8 cellular contexts compared by ENCODE assay signal in genomic region chr9:36399980-36400331, GRCh38. TPM values are rescaled to one million over a fixed set of nuclear protein-coding genes. Genes with fewer than 3 reads are reported as not detected.
A peak's percentile ranks its signal among the peaks of the same experiment; 100 is the strongest.
DNase-seq lines count a peak whose midpoint lies in the region; ATAC-seq, FAIRE-seq and TF ChIP-seq lines count a peak whose summit lies in the region.

Gene RNF38, minus strand, starts transcription at chr9:36400269. Its CDS starts 161 bp downstream, at chr9:36400108.

- no peak for TF ChIP-seq CTCF in AG04450 (IDR thresholded peaks at IDR 0.05; ENCODE audit: low read depth, low read length)
- no peak for TF ChIP-seq CTCF in bronchial epithelial cell (IDR thresholded peaks at IDR 0.05; ENCODE audit: insufficient read depth, low read length, severe bottlenecking)
- TF ChIP-seq CTCF in HepG2 (CRISPR knock-in tag; IDR thresholded peaks at IDR 0.05), result no peak
- TF ChIP-seq CTCF in testis (IDR thresholded peaks at IDR 0.05), result no peak

- POLR2A ChIA-PET in AG04450 (lab: Yijun Ruan, JAX), result interaction anchor here (1.5 to 1.9 kb wide), 2 partner anchors 88 to 141 kb away, joined by 3 to 7 read pairs; no protein-coding TSS in a partner anchor
- POLR2A ChIA-PET in HepG2 (lab: Yijun Ruan, JAX), result interaction anchor here (2.0 to 2.4 kb wide), 3 partner anchors 20 to 142 kb away, joined by 5 to 11 read pairs (median 10); partner anchors contain the start of gene GNE

- TF ChIP-seq POLR2A in HepG2 (IDR thresholded peaks at IDR 0.05; ENCODE audit: insufficient read depth in 1 of 2, low read depth in 2 of 2, low read length in 2 of 2) (no peak), testis (IDR thresholded peaks at IDR 0.05) (no peak)

- no peak for TF ChIP-seq RAD21 in HepG2 (CRISPR knock-in tag; IDR thresholded peaks at IDR 0.05)

- ATAC-seq in HepG2, result no peak
- ATAC-seq in GM21390 (IDR thresholded peaks at IDR 0.05; ENCODE audit: unreplicated experiment), result no peak

- H3K79me2 ChIP-seq in HepG2 (ENCODE audit: insufficient read depth, low read length), result peaks cover 53% of the 10 kb centered on the region

- H3K36me3 ChIP-seq in KOPT-K1 (ENCODE audit: insufficient read depth, low read length), result no peaks in the 10 kb centered on the region
- H3K36me3 ChIP-seq in bronchial epithelial cell (ENCODE audit: control insufficient read depth, insufficient read depth, low read length), result no peaks in the 10 kb centered on the region
- H3K36me3 ChIP-seq in HepG2 (replicated peaks in 1 of 2; ENCODE audit: control insufficient read depth in 1 of 2, insufficient read depth in 2 of 2, low read length in 2 of 2), result peaks cover 0 to 6% of the 10 kb centered on the region in 2 experiments; a peak in 1 of 5 replicates
- H3K36me3 ChIP-seq in testis (ENCODE audit: low read depth, missing control alignments), result no peaks in the 10 kb centered on the region

- H3K27ac ChIP-seq in AG04450 (ENCODE audit: low read depth, low read length), result peak within 1 kb of the TSS; percentile 75
- peak within 1 kb of the TSS; percentile 87 for H3K27ac ChIP-seq in KOPT-K1 (ENCODE audit: low read depth, low read length, poor library complexity, severe bottlenecking)
- H3K27ac ChIP-seq in HepG2 (ENCODE audit: extremely low read length, insufficient read depth, low read length), result peak within 1 kb of the TSS; percentile 84
- H3K27ac ChIP-seq in testis, result peak within 1 kb of the TSS; percentile 96 to 97

- no peaks in the 10 kb centered on the region for H3K27me3 ChIP-seq in AG04450 (ENCODE audit: control insufficient read depth, insufficient read depth, low read length)
- no peaks in the 10 kb centered on the region for H3K27me3 ChIP-seq in bronchial epithelial cell (ENCODE audit: control insufficient read depth, insufficient read depth, low read length)
- H3K27me3 ChIP-seq in HepG2 (ENCODE audit: control insufficient read depth in 1 of 2, insufficient read depth in 2 of 2, low read length in 2 of 2), result no peaks in the 10 kb centered on the region; a peak in 1 of 5 replicates
- no peaks in the 10 kb centered on the region for H3K27me3 ChIP-seq in testis

- FAIRE-seq in bronchial epithelial cell (lab: Jason Lieb, UNC), result no peak
- FAIRE-seq in HepG2 (lab: Jason Lieb, UNC), result peak; percentile 66

- intact Hi-C loops in HepG2 (cut with micrococcal nuclease; ENCODE audit: unreplicated experiment), result loop anchor here (10.0 kb wide), 1 partner anchor 85 kb away; no protein-coding TSS in a partner anchor
- intact Hi-C loops in testis (cut with DNase I; ENCODE audit: low total_unique reads), result no loop called here

- H3K9me3 ChIP-seq in AG04450 (ENCODE audit: control insufficient read depth, insufficient read depth, low read length), result no peaks in the 10 kb centered on the region
- H3K9me3 ChIP-seq in KOPT-K1 (ENCODE audit: insufficient read depth, low read length, poor library complexity, severe bottlenecking), result no peaks in the 10 kb centered on the region
- no peaks in the 10 kb centered on the region for H3K9me3 ChIP-seq in HepG2 (ENCODE audit: low read length)
- no peaks in the 10 kb centered on the region for H3K9me3 ChIP-seq in testis

- H3K4me3 ChIP-seq in AG04450 (ENCODE audit: low read depth, low read length) (peak within 1 kb of the TSS; percentile 79), bronchial epithelial cell (ENCODE audit: low read depth, low read length) (peak within 1 kb of the TSS; percentile 71), HepG2 (replicated peaks in 1 of 3; ENCODE audit: insufficient read depth in 1 of 3, low read depth in 2 of 3, low read length in 3 of 3) (peak within 1 kb of the TSS; percentile 77 to 100 (median 85)), testis (peak within 1 kb of the TSS; percentile 88 to 90)

- CTCF ChIA-PET in AG04450 (lab: Charles Lee) (interaction anchor here (1.0 kb wide), 1 partner anchor 51 kb away, joined by 5 read pairs; no protein-coding TSS in a partner anchor), HepG2 (lab: Yijun Ruan, JAX; ENCODE audit: low intra/inter-chr PET ratio, low total read pairs) (no interaction called here)

- H3K9ac ChIP-seq in HepG2 (ENCODE audit: insufficient read depth, low read depth, low read length), result peak within 1 kb of the TSS; percentile 76

- peaks cover 28% of the 10 kb centered on the region for H3K4me1 ChIP-seq in HepG2 (ENCODE audit: insufficient read depth, low read length)
- peaks cover 6% of the 10 kb centered on the region for H3K4me1 ChIP-seq in testis

- in situ Hi-C loops in HepG2 (cut with HindIII; ENCODE audit: extremely low pct_ligation_motif_present, low pct_unique_long_range_greater_than_20kb), result no loop called here

- BruUV-seq in HepG2 (replicated peaks; lab: Mats Ljungman, UMichigan), result TSS peak; percentile 72

- H2AFZ ChIP-seq in HepG2 (ENCODE audit: low read length), result peak within 1 kb of the TSS; percentile 35

- TF ChIP-seq EP300 in HepG2 (IDR thresholded peaks at IDR 0.05; ENCODE audit: low read depth in 2 of 2, low read length in 2 of 2) (no peak), HepG2 (CRISPR knock-in tag; IDR thresholded peaks at IDR 0.05; ENCODE audit: borderline replicate concordance) (no peak)

- DNase-seq in AG04450 (ENCODE audit: low read depth, low spot score) (no peak), bronchial epithelial cell (ENCODE audit: low read depth) (no peak), HepG2 (ENCODE audit: low spot score) (no peak), testis (no peak), SHP77 treated with DMSO at 0.1 percent for 48 hours (lab: John Stamatoyannopoulos, UW) (no peak), cerebellar cortex (ENCODE audit: low spot score) (no peak)

- 0 out of 2 replicates have a peak, but pooled peaks cover 8% of the 10 kb centered on the region for H4K20me1 ChIP-seq in HepG2 (ENCODE audit: insufficient read depth, low read length)

- H3K4me2 ChIP-seq in HepG2 (ENCODE audit: low read depth, low read length), result peak within 1 kb of the TSS; percentile 71

- WGBS in HepG2 (ENCODE audit: low lambda C conversion rate), result 1% methylated on average over 12 of the region's 12 CpGs
- 0% methylated on average over 12 of the region's 12 CpGs for WGBS in testis, 2 donors

TF ChIP-seq in HepG2, 621 proteins besides CTCF, POLR2A, EP300 and RAD21 (continues in another document):
- TF ChIP-seq ZSCAN5A (CRISPR knock-in tag; IDR thresholded peaks at IDR 0.05; ENCODE audit: borderline replicate concordance) (0 out of 2 replicates have a peak, but pooled peaks have one; percentile 56), REXO4 (CRISPR knock-in tag; IDR thresholded peaks at IDR 0.05; ENCODE audit: borderline replicate concordance) (no peak), ATF7 (IDR thresholded peaks at IDR 0.05) (peak; percentile 47; the same call in 1 of the 2 replicates), ATF7 (CRISPR knock-in tag; IDR thresholded peaks at IDR 0.05) (no peak; the same call in 1 of the 2 replicates), ATF1 (CRISPR knock-in tag; IDR thresholded peaks at IDR 0.05) (peak; percentile 86), FOXA1 (IDR thresholded peaks at IDR 0.05) (no peak), FOXA1 (CRISPR knock-in tag; IDR thresholded peaks at IDR 0.05) (no peak), ZBTB7B (CRISPR knock-in tag; IDR thresholded peaks at IDR 0.05) (no peak), MIER2 (CRISPR knock-in tag; IDR thresholded peaks at IDR 0.05) (0 out of 2 replicates have a peak, but pooled peaks have one; percentile 12), KLF11 (CRISPR knock-in tag; IDR thresholded peaks at IDR 0.05) (peak; percentile 71; the same call in 1 of the 2 replicates), ELF1 (CRISPR knock-in tag; IDR thresholded peaks at IDR 0.05) (peak; percentile 82)

RNA-seq across cellular contexts. Expression of gene RNF38, which starts in this region (rescaled TPM):
- 18.0 and 18.3 TPM in 2 replicates for polyA plus RNA-seq in AG04450 (2011; rRNA removed)
- 44.4 and 52.4 TPM in 2 replicates for polyA minus RNA-seq in AG04450 (2011; rRNA and poly(A)+ RNA removed)
- total RNA-seq in bronchial epithelial cell, result 5.4 and 5.5 TPM in 2 replicates
- 9.1 and 16.2 TPM in 2 replicates for total RNA-seq in HepG2 (2016; rRNA removed; fragmentation: Illumina TruSeq; extraction: Trizol)
- 6.7 and 7.6 TPM in 2 replicates for total RNA-seq in HepG2 (2016; cell fraction: cytosol; rRNA removed; fragmentation: Illumina TruSeq; extraction: Trizol; ENCODE audit: low read depth)
- total RNA-seq in HepG2 (2016; cell fraction: insoluble cytoplasmic fraction; rRNA removed; fragmentation: Illumina TruSeq; extraction: Trizol), result 8.0 and 14.4 TPM in 2 replicates
- total RNA-seq in HepG2 (2016; cell fraction: membrane; rRNA removed; fragmentation: Illumina TruSeq; extraction: Trizol), result 13.6 and 14.3 TPM in 2 replicates
- total RNA-seq in HepG2 (2016; cell fraction: nucleus; rRNA removed; fragmentation: Illumina TruSeq; extraction: Trizol), result 10.3 and 11.7 TPM in 2 replicates
- polyA plus RNA-seq in HepG2 (2011; rRNA removed), result 24.8 and 32.1 TPM in 2 replicates
- 18.3 and 19.4 TPM in 2 replicates for polyA plus RNA-seq in HepG2 (2011; cell fraction: cytosol; rRNA removed)
- polyA plus RNA-seq in HepG2 (2011; cell fraction: nucleus; rRNA removed), result 18.0 and 18.4 TPM in 2 replicates
- 13.1 and 14.4 TPM in 2 replicates for polyA plus RNA-seq in HepG2 (2012)
- polyA plus RNA-seq in HepG2 (2016; cell fraction: cytosol; fragmentation: Illumina TruSeq; extraction: Trizol; ENCODE audit: low read depth), result 1.8 and 2.4 TPM in 2 replicates
- polyA plus RNA-seq in HepG2 (2016; cell fraction: insoluble cytoplasmic fraction; fragmentation: Illumina TruSeq; extraction: Trizol; ENCODE audit: low read depth), result 18.8 and 19.6 TPM in 2 replicates
- 8.9 and 9.0 TPM in 2 replicates for polyA plus RNA-seq in HepG2 (2016; cell fraction: membrane; fragmentation: Illumina TruSeq; extraction: Trizol; ENCODE audit: low read depth)
- polyA plus RNA-seq in HepG2 (2016; cell fraction: nucleus; fragmentation: Illumina TruSeq; extraction: Trizol; ENCODE audit: insufficient read depth, low read depth), result 14.3 and 15.2 TPM in 2 replicates
- 76.4 and 85.4 TPM in 2 replicates for polyA minus RNA-seq in HepG2 (2011; rRNA and poly(A)+ RNA removed; ENCODE audit: low replicate concordance)
- polyA minus RNA-seq in HepG2 (2011; cell fraction: cytosol; rRNA and poly(A)+ RNA removed), result 15.9 and 21.4 TPM in 2 replicates
- 24.9 and 25.5 TPM in 2 replicates for polyA minus RNA-seq in HepG2 (2011; cell fraction: nucleus; rRNA and poly(A)+ RNA removed)
- 100 to 1,000 TPM; 116 to 117 TPM for total RNA-seq in testis
- 197 TPM for polyA plus RNA-seq in testis (ENCODE audit: insufficient read depth, low read depth, low replicate concordance)

Comparison
In these comparisons a context has a peak if more than half of its experiments do, and no peak if none do; other contexts are left out.
1. RNA of gene RNF38 (total RNA-seq): 116 to 117 TPM in testis; 6.7 to 16.2 TPM in HepG2 and 5.4 to 5.5 TPM in bronchial epithelial cell; every median in the first group is over 4 times any median in the second.
2. Peak in every context shown above with its lines, with median percentiles within 50 percentile points of each other: H3K27ac ChIP-seq and H3K4me3 ChIP-seq.